Comparison of ENCODE assay signal across 8 cellular contexts in genomic region chr12:45214739-45215418, GRCh38. TPM values are rescaled to one million over a fixed set of nuclear protein-coding genes. Genes with fewer than 3 reads are reported as not detected.
DNase-seq lines count a peak whose midpoint lies in the region; ATAC-seq and TF ChIP-seq lines count a peak whose summit lies in the region.

No MANE protein-coding gene starts in this region.

- peak overlapping the region; percentile 69 for H3K9ac ChIP-seq in IMR-90 (ENCODE audit: low read depth, low read length)

- peak overlapping the region; percentile 61 to 75 for H4K8ac ChIP-seq in IMR-90 (ENCODE audit: low read depth in 2 of 2, low read length in 2 of 2)

- H2BK15ac ChIP-seq in IMR-90 (ENCODE audit: low read depth, low read length) = peak overlapping the region; percentile 51; the same call in 2 of the 3 replicates

- peak overlapping the region; percentile 61; the same call in 1 of the 2 replicates for H4K91ac ChIP-seq in IMR-90 (ENCODE audit: insufficient read depth, low read depth, low read length)

- DNase-seq in AG09309 (ENCODE audit: low read depth) = no peak
- peak; percentile 38 for DNase-seq in IMR-90
- no peak for DNase-seq in memory B cell (ENCODE audit: low spot score in 2 of 2)
- no peak for DNase-seq in GOT3 (lab: John Stamatoyannopoulos, UW)
- DNase-seq in CD1c-positive myeloid dendritic cell (ENCODE audit: extremely low spot score) = no peak
- no peak for DNase-seq in 8988T

- H3K4me3 Mint-ChIP-seq in brain (peak overlapping the region; percentile 92 to 95 (median 93)), memory B cell (peak overlapping the region; percentile 97)

- POLR2A ChIA-PET in IMR-90 (lab: Charles Lee; ENCODE audit: unreplicated experiment) = no interaction called here

- CTCF ChIA-PET in IMR-90 (lab: Yijun Ruan, JAX) = interaction anchor here (1.1 to 1.6 kb wide), 2 partner anchors 9 to 18 kb away, joined by 3 to 4 read pairs; no protein-coding TSS in a partner anchor

- intact Hi-C loops in IMR-90 (cut with micrococcal nuclease) = loop anchor here (1.0 kb wide), 2 partner anchors 45 to 173 kb away; no protein-coding TSS in a partner anchor

- WGBS in IMR-90 (ENCODE audit: extremely low coverage in 2 of 2, insufficient read length in 1 of 2), 2 experiments = 0% methylated on average over 5 of the region's 11 CpGs; no CpG with 5 or more reads in 1 of the 2 experiments

- ATAC-seq in IMR-90 (ENCODE audit: low read depth) (no peak), memory B cell (ENCODE audit: low read depth) (no peak), GM19395 (IDR thresholded peaks at IDR 0.05; ENCODE audit: unreplicated experiment) (no peak)

- dilution Hi-C loops in IMR-90 (cut with HindIII; ENCODE audit: low sequenced_read_pairs, unreplicated experiment) = no loop called here

- H4K20me1 ChIP-seq in IMR-90 (ENCODE audit: insufficient read depth, low read length) = 0 out of 2 replicates have a peak, but pooled peaks cover 11% of the 10 kb centered on the region

- H3K27me3 Mint-ChIP-seq in brain (peaks cover 5% of the 10 kb centered on the region), memory B cell (no peaks in the 10 kb centered on the region)

- no peak overlapping the region for H2AK5ac ChIP-seq in IMR-90 (ENCODE audit: low read depth, low read length)

- no peaks in the 10 kb centered on the region for H3K9me3 ChIP-seq in IMR-90 (ENCODE audit: control insufficient read depth, insufficient read depth, low read length)

- TF ChIP-seq POLR2A in IMR-90 (IDR thresholded peaks at IDR 0.05; ENCODE audit: low read depth, low read length) = no peak

- no peaks in the 10 kb centered on the region for H3K36me3 ChIP-seq in IMR-90 (ENCODE audit: control insufficient read depth, insufficient read depth, low read length)

- H3K4me3 ChIP-seq in AG09309 (ENCODE audit: control insufficient read depth, low read depth, low read length) (peak overlapping the region; percentile 75), IMR-90 (ENCODE audit: insufficient read depth, low read depth, low read length) (peak overlapping the region; percentile 60)

- peak overlapping the region; percentile 45; the same call in 1 of the 2 replicates for H4K5ac ChIP-seq in IMR-90 (ENCODE audit: low read depth, low read length)

- TF ChIP-seq CTCF in AG09309 (IDR thresholded peaks at IDR 0.05; ENCODE audit: control insufficient read depth, insufficient read depth, low read depth, low read length, missing control alignments) (no peak), IMR-90 (conservative IDR thresholded peaks at IDR 0.05; ENCODE audit: low read depth, low read length) (no peak; the same call in 1 of the 2 replicates), brain (conservative IDR thresholded peaks at IDR 0.05) (no peak)

- no peaks in the 10 kb centered on the region for H3K9me1 ChIP-seq in IMR-90 (ENCODE audit: insufficient read depth, low read length)

- H2BK20ac ChIP-seq in IMR-90 (ENCODE audit: low read depth, low read length) = no peak overlapping the region

- peak overlapping the region; percentile 70 for H2BK120ac ChIP-seq in IMR-90 (ENCODE audit: low read depth, low read length)

- H3K27me3 ChIP-seq in IMR-90 (ENCODE audit: control insufficient read depth, insufficient read depth, low read length) = no peaks in the 10 kb centered on the region

- peak overlapping the region; percentile 77 for H3K27ac ChIP-seq in IMR-90 (ENCODE audit: insufficient read depth, low read length)

- peaks cover 4% of the 10 kb centered on the region; the same call in 1 of the 2 replicates for H3K4me1 ChIP-seq in IMR-90 (ENCODE audit: control insufficient read depth, insufficient read depth, low read length)

- H3K27ac Mint-ChIP-seq in brain (peak overlapping the region; percentile 94 to 98 (median 97)), memory B cell (peak overlapping the region; percentile 82)

- peak overlapping the region; percentile 66 for H2BK5ac ChIP-seq in IMR-90 (ENCODE audit: low read depth, low read length, poor library complexity, severe bottlenecking)

- no peak overlapping the region for H2AK9ac ChIP-seq in IMR-90 (replicated peaks; ENCODE audit: low read depth, low read length, poor library complexity)

- no TSS peak for BruUV-seq in IMR-90 (replicated peaks; lab: Mats Ljungman, UMichigan)

- H3K79me1 ChIP-seq in IMR-90 (ENCODE audit: low read depth in 1 of 2, low read length in 2 of 2) = peaks cover 4 to 13% of the 10 kb centered on the region in 2 experiments; a peak in 2 of 4 replicates

- peak overlapping the region; percentile 72 for H3K4me2 ChIP-seq in IMR-90 (ENCODE audit: low read depth, low read length)

- H3K23ac ChIP-seq in IMR-90 (ENCODE audit: low read depth, low read length) = peak overlapping the region; percentile 93; the same call in 1 of the 2 replicates

- TF ChIP-seq RAD21 in IMR-90 (IDR thresholded peaks at IDR 0.05; ENCODE audit: low read length) = peak; percentile 25; the same call in 1 of the 2 replicates

- in situ Hi-C loops in IMR-90 (cut with MboI; ENCODE audit: low sequenced_read_pairs) = no loop called here

- H3K4me1 Mint-ChIP-seq in brain (peaks cover 42% of the 10 kb centered on the region), memory B cell (peaks cover 19% of the 10 kb centered on the region)

- H3K9me3 Mint-ChIP-seq in brain (peaks cover 0 to 3% (median 0%) of the 10 kb centered on the region in 5 experiments), memory B cell (no peaks in the 10 kb centered on the region)

- H2AFZ ChIP-seq in IMR-90 (replicated peaks; ENCODE audit: low read length, poor library complexity) = peak overlapping the region; percentile 88

- peak overlapping the region; percentile 84; the same call in 1 of the 2 replicates for H3K4ac ChIP-seq in IMR-90 (ENCODE audit: low read depth, low read length)

- H3K36me3 Mint-ChIP-seq in brain = no peaks in the 10 kb centered on the region
- H3K36me3 Mint-ChIP-seq in memory B cell = peaks cover 2% of the 10 kb centered on the region

- peak overlapping the region; percentile 66; the same call in 1 of the 2 replicates for H3K14ac ChIP-seq in IMR-90 (replicated peaks; ENCODE audit: low read depth, low read length)

- peak overlapping the region; percentile 97 for H3K56ac ChIP-seq in IMR-90 (ENCODE audit: extremely low read depth, insufficient read depth, low read length)

- peak overlapping the region; percentile 50; the same call in 1 of the 2 replicates for H3K18ac ChIP-seq in IMR-90 (ENCODE audit: low read depth, low read length)

TF ChIP-seq in IMR-90, 13 proteins besides CTCF, POLR2A, EP300 and RAD21:
- TF ChIP-seq MAZ (IDR thresholded peaks at IDR 0.05; ENCODE audit: borderline replicate concordance, low read depth, low read length) (no peak), CEBPB (IDR thresholded peaks at IDR 0.05; ENCODE audit: low read depth, low read length) (no peak), MXI1 (IDR thresholded peaks at IDR 0.05; ENCODE audit: borderline replicate concordance, low read depth, low read length) (no peak), MAFK (IDR thresholded peaks at IDR 0.05; ENCODE audit: low read depth, low read length) (no peak), RFX5 (IDR thresholded peaks at IDR 0.05; ENCODE audit: low read depth, low read length) (no peak), USF2 (IDR thresholded peaks at IDR 0.05; ENCODE audit: low read depth, low read length) (no peak), RCOR1 (IDR thresholded peaks at IDR 0.05; ENCODE audit: insufficient replicate concordance, low read length) (no peak), BHLHE40 (IDR thresholded peaks at IDR 0.05; ENCODE audit: low read depth, low read length) (no peak), FOS (IDR thresholded peaks at IDR 0.05; ENCODE audit: low read depth, low read length) (no peak), ELK1 (IDR thresholded peaks at IDR 0.05; ENCODE audit: borderline replicate concordance, low read depth, low read length) (no peak), NFE2L2 (IDR thresholded peaks at IDR 0.05; ENCODE audit: low read depth, low read length) (no peak), CHD1 (IDR thresholded peaks at IDR 0.05; ENCODE audit: low read depth, low read length) (no peak), SMC3 (IDR thresholded peaks at IDR 0.05; ENCODE audit: low read depth, low read length) (no peak)

RNA-seq across cellular contexts. Expression of gene ANO6, which starts 1.0 kb away (rescaled TPM):
- total RNA-seq in IMR-90 (2012; rRNA removed) = 41.0 and 46.7 TPM in 2 replicates
- polyA plus RNA-seq in IMR-90 (2012; rRNA removed) (18.1 and 21.6 TPM in 2 replicates), brain (ENCODE audit: insufficient read depth, low read depth, low replicate concordance) (16.5 TPM)
- polyA plus RNA-seq in IMR-90 (2012; cell fraction: cytosol; rRNA removed) = 6.1 and 6.7 TPM in 2 replicates
- polyA plus RNA-seq in IMR-90 (2012; cell fraction: nucleus; rRNA removed; ENCODE audit: low replicate concordance) = 2.8 and 17.3 TPM in 2 replicates
